ENCODE assay signal across 1 cellular context in genomic region chr6:155325700-155326516, GRCh38.
TF ChIP-seq lines count a peak whose summit lies in the region.

No MANE protein-coding gene starts in this region.

TF ChIP-seq in WTC11, 78 proteins besides CTCF, POLR2A, EP300 and RAD21 (continued from another document):
- TF ChIP-seq PREB (CRISPR knock-in tag; IDR thresholded peaks at IDR 0.05; ENCODE audit: borderline replicate concordance) (no peak), ZNF317 (CRISPR knock-in tag; IDR thresholded peaks at IDR 0.05; ENCODE audit: borderline replicate concordance, low read depth) (no peak), ELF4 (CRISPR knock-in tag; IDR thresholded peaks at IDR 0.05; ENCODE audit: low read depth) (no peak), USF2 (CRISPR knock-in tag; IDR thresholded peaks at IDR 0.05) (no peak)
